In the genomic region with DNA sequence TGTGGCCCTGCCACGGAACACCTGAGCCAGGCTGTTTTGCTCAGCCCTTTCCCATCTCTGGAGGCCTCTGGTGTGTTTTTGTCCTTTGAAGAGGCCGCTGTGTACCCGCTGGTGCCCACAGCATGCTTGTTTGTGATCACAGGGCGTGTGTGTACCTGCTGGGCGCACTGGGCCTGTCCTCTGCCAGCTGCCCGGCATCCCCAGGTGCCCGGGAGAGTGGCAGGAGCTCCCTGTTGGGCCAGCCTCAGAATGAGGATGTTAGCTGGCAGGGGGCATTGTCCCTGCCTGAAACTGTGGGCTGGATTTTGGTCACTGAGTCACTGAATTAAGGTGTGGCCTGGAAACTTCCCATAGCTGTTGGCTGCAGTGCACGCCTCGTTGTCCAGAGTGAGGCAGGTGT, we compare ENCODE assay signal across 18 cellular contexts. TPM values are rescaled to one million over a fixed set of nuclear protein-coding genes. Genes with fewer than 3 reads are reported as not detected.
DNase-seq lines count a peak whose midpoint lies in the region; ATAC-seq and TF ChIP-seq lines count a peak whose summit lies in the region.
"Had no signal": no experiment of that assay in that cellular context is flagged by ENCODE, and none has a peak within 500 bp of the region (broad histone marks: within the 10 kb centered on the region; RNA-seq: fewer than 3 reads in every experiment).

No MANE protein-coding gene starts in this region.

- no peak overlapping the region for H3K9ac ChIP-seq in endodermal cell (ENCODE audit: extremely low read depth, low read length, poor library complexity, severe bottlenecking)

- H3K4me1 Mint-ChIP-seq in endodermal cell, result no peaks in the 10 kb centered on the region

- H3K27me3 ChIP-seq in endodermal cell (ENCODE audit: control insufficient read depth, insufficient read depth, low read length, poor library complexity, severe bottlenecking) (no peaks in the 10 kb centered on the region), tibial artery (peaks cover 0 to 18% of the 10 kb centered on the region in 2 donors)
- H3K27me3 ChIP-seq: MG63, right atrium auricular region had no signal

- H3K4me1 ChIP-seq in endodermal cell (ENCODE audit: control insufficient read depth, insufficient read depth, low read length), result no peaks in the 10 kb centered on the region
- H3K4me1 ChIP-seq in tibial artery, result peaks cover 0 to 35% (median 7%) of the 10 kb centered on the region in 4 donors

- no peak for ATAC-seq in HG02840 (IDR thresholded peaks at IDR 0.05; ENCODE audit: low FRiP score, unreplicated experiment)

- 89 to 92% methylated on average over 6 to 9 of the region's 9 CpGs for WGBS in endodermal cell (ENCODE audit: insufficient coverage in 1 of 2, insufficient read length in 1 of 2), 2 experiments

- H3K27ac ChIP-seq in endodermal cell (ENCODE audit: low read depth, low read length), result peak overlapping the region; percentile 87
- H3K27ac ChIP-seq in tibial artery, result no peak overlapping the region

- H3K9me3 Mint-ChIP-seq in endodermal cell, result no peaks in the 10 kb centered on the region
- H3K9me3 Mint-ChIP-seq: dendritic cell treated with granulocyte-macrophage colony-stimulating factor and Interleukin-4, amounts not matched to agents 40 ng/mL and 50 ng/mL, for 4 days; nephron progenitor cell; type B pancreatic cell had no signal

- H3K4me3 ChIP-seq in endodermal cell (ENCODE audit: low read length) (no peak overlapping the region), tibial artery (no peak overlapping the region)
- H3K4me3 ChIP-seq: MG63, right atrium auricular region had no signal

- H3K27ac Mint-ChIP-seq in endodermal cell, result no peak overlapping the region
- H3K27ac Mint-ChIP-seq: dendritic cell treated with granulocyte-macrophage colony-stimulating factor and Interleukin-4, amounts not matched to agents 40 ng/mL and 50 ng/mL, for 4 days; nephron progenitor cell; type B pancreatic cell had no signal

- H3K36me3 ChIP-seq in endodermal cell (ENCODE audit: control insufficient read depth, insufficient read depth, low read length) (peaks cover 2% of the 10 kb centered on the region), tibial artery (no peaks in the 10 kb centered on the region)

- DNase-seq in COR-L47 (lab: John Stamatoyannopoulos, UW), result peak; percentile 90
- DNase-seq in NCI-H69 (lab: John Stamatoyannopoulos, UW), result peak; percentile 84
- no peak for DNase-seq in endodermal cell
- peak; percentile 54 for DNase-seq in mucosa of gallbladder (ENCODE audit: low spot score)
- DNase-seq in NCI-H2196 (lab: John Stamatoyannopoulos, UW; ENCODE audit: unreplicated experiment), result no peak
- DNase-seq in tibial artery, result no peak
- DNase-seq in DMS 273 treated with DMSO at 0.1 percent for 48 hours (lab: John Stamatoyannopoulos, UW), result no peak
- DNase-seq: activated CD8-positive, alpha-beta memory T cell treated with anti-CD3 and anti-CD28 coated beads for 24 hours; amygdala; MG63; NCI-H2227 treated with DMSO at 0.1 percent for 48 hours; nephron progenitor cell; stimulated activated CD4-positive, alpha-beta T cell treated with anti-CD3 and anti-CD28 coated beads, Interleukin-2, amount 100 ng/mL, for 48 hours; stimulated activated CD8-positive, alpha-beta memory T cell treated with anti-CD3 and anti-CD28 coated beads, Interleukin-4, amount 100 ng/mL, for 48 hours had no signal

- intact Hi-C loops in tibial artery (cut with DNase I; ENCODE audit: low total_unique reads), result no loop called here

- H3K9me3 ChIP-seq in endodermal cell (ENCODE audit: control insufficient read depth, low read length) (no peaks in the 10 kb centered on the region), tibial artery (no peaks in the 10 kb centered on the region)
- H3K9me3 ChIP-seq: MG63, right atrium auricular region had no signal

- peaks cover 12% of the 10 kb centered on the region for H3K36me3 Mint-ChIP-seq in endodermal cell (ENCODE audit: low read depth)

- H3K27me3 Mint-ChIP-seq in endodermal cell (ENCODE audit: insufficient read depth), result no peaks in the 10 kb centered on the region
- H3K27me3 Mint-ChIP-seq: dendritic cell treated with granulocyte-macrophage colony-stimulating factor and Interleukin-4, amounts not matched to agents 40 ng/mL and 50 ng/mL, for 4 days; type B pancreatic cell had no signal

- H3K4me3 Mint-ChIP-seq in endodermal cell, result no peak overlapping the region
- H3K4me3 Mint-ChIP-seq: dendritic cell treated with granulocyte-macrophage colony-stimulating factor and Interleukin-4, amounts not matched to agents 40 ng/mL and 50 ng/mL, for 4 days; nephron progenitor cell; type B pancreatic cell had no signal

- TF ChIP-seq CTCF in endodermal cell (conservative IDR thresholded peaks at IDR 0.05), result no peak
- TF ChIP-seq CTCF in tibial artery (IDR thresholded peaks at IDR 0.05), result no peak

RNA-seq across cellular contexts. Expression of gene BAIAP2, which starts 31.1 kb away (rescaled TPM):
- total RNA-seq in endodermal cell, result 10 to 100 TPM; 24.9 to 32.7 TPM
- polyA plus RNA-seq in endodermal cell (2013, experiment 1 of 2), result 41.7 TPM
- polyA plus RNA-seq in endodermal cell (2013, experiment 2 of 2), result 39.0 TPM
- total RNA-seq in mucosa of gallbladder, result 101 TPM

Comparison
In these comparisons a context has a peak if more than half of its experiments do, and no peak if none do; other contexts are left out.
1. DNase-seq: peak in COR-L47 (single experiment), NCI-H69 (single experiment) and mucosa of gallbladder (single experiment); none in endodermal cell (single experiment), NCI-H2196 (single experiment), tibial artery (0 of 2) and DMS 273 treated with DMSO at 0.1 percent for 48 hours (single experiment).